1 cellular context compared by ENCODE assay signal in the genomic region with DNA sequence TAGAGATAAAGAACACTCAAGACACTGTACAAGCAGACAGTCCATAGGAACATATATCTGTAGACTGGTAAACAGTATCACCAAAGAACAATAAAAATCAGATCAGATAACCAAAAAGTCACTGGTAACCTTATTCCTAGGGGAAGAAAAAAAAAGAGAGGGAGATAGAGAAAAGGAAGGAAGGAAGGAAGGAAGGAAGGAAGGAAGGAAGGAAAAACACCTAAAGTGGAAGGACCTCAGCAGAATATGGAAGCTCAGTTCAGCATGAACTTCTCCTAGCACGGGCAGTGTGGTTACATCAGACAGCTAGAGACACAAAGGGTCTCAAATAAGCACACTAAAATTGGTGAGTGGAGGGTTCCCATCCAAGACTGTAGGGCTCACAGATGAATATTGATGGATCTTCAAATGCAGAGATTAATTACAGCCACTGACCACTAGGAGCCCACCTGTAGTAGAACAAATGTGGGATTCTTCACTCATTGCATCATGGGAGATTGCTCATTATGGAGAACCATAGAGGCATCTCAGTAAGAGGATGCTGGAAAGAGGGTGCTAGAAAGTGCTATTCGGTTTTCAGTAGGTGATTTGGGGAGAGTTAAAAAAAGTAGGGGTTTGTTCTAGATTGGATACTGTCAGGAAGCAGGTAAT.
TF ChIP-seq lines count a peak whose summit lies in the region.

No MANE protein-coding gene starts in this region.

TF ChIP-seq in WTC11, 78 proteins besides CTCF, POLR2A, EP300 and RAD21 (continued from another document):
- TF ChIP-seq, protein P1, sequence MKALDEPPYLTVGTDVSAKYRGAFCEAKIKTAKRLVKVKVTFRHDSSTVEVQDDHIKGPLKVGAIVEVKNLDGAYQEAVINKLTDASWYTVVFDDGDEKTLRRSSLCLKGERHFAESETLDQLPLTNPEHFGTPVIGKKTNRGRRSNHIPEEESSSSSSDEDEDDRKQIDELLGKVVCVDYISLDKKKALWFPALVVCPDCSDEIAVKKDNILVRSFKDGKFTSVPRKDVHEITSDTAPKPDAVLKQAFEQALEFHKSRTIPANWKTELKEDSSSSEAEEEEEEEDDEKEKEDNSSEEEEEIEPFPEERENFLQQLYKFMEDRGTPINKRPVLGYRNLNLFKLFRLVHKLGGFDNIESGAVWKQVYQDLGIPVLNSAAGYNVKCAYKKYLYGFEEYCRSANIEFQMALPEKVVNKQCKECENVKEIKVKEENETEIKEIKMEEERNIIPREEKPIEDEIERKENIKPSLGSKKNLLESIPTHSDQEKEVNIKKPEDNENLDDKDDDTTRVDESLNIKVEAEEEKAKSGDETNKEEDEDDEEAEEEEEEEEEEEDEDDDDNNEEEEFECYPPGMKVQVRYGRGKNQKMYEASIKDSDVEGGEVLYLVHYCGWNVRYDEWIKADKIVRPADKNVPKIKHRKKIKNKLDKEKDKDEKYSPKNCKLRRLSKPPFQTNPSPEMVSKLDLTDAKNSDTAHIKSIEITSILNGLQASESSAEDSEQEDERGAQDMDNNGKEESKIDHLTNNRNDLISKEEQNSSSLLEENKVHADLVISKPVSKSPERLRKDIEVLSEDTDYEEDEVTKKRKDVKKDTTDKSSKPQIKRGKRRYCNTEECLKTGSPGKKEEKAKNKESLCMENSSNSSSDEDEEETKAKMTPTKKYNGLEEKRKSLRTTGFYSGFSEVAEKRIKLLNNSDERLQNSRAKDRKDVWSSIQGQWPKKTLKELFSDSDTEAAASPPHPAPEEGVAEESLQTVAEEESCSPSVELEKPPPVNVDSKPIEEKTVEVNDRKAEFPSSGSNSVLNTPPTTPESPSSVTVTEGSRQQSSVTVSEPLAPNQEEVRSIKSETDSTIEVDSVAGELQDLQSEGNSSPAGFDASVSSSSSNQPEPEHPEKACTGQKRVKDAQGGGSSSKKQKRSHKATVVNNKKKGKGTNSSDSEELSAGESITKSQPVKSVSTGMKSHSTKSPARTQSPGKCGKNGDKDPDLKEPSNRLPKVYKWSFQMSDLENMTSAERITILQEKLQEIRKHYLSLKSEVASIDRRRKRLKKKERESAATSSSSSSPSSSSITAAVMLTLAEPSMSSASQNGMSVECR (CRISPR knock-in tag; IDR thresholded peaks at IDR 0.05; ENCODE audit: borderline replicate concordance) = no peak
